ENCODE assay signal across 3 cellular contexts in the genomic region with DNA sequence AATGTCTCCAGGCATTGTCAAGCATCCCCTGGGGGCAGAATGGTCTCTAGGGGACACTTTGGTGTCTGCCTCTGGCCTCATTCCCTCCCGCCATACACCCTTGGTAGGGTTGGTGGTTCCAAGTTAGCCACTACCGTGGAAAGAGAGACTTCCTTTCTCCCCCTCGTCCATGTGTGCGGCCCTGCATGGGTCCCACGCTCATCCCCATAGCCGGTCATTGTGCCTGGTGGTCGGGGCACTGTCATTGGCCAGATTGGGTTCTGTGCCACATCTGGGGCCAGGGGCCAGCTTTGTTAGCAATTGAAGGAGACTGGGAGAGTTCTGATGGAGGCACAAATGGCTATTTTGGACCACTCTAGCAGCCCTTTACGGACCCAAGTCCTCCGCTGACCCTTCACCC.
TF ChIP-seq lines count a peak whose summit lies in the region.

No MANE protein-coding gene starts in this region.

TF ChIP-seq in liver, 16 proteins besides CTCF, POLR2A, EP300 and RAD21:
- TF ChIP-seq, protein P1, sequence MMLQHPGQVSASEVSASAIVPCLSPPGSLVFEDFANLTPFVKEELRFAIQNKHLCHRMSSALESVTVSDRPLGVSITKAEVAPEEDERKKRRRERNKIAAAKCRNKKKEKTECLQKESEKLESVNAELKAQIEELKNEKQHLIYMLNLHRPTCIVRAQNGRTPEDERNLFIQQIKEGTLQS (IDR thresholded peaks at IDR 0.05) = no peak
- TF ChIP-seq SP1 (IDR thresholded peaks at IDR 0.05) (no peak), JUND (IDR thresholded peaks at IDR 0.05) (no peak), FOXA2 (IDR thresholded peaks at IDR 0.05) (no peak), YY1 (IDR thresholded peaks at IDR 0.05) (no peak), FOXA1 (IDR thresholded peaks at IDR 0.05) (no peak), NR2F2 (IDR thresholded peaks at IDR 0.05) (no peak), HNF4A (conservative IDR thresholded peaks at IDR 0.05) (no peak), HNF4G (IDR thresholded peaks at IDR 0.05) (no peak), EGR1 (IDR thresholded peaks at IDR 0.05; ENCODE audit: low read depth in 2 of 2) (no peak), RXRA (IDR thresholded peaks at IDR 0.05) (no peak), TAF1 (conservative IDR thresholded peaks at IDR 0.05) (no peak), GABPA (IDR thresholded peaks at IDR 0.05 in 1 of 2, conservative IDR thresholded peaks at IDR 0.05 in 1 of 2) (no peak)
- TF ChIP-seq, protein P2, sequence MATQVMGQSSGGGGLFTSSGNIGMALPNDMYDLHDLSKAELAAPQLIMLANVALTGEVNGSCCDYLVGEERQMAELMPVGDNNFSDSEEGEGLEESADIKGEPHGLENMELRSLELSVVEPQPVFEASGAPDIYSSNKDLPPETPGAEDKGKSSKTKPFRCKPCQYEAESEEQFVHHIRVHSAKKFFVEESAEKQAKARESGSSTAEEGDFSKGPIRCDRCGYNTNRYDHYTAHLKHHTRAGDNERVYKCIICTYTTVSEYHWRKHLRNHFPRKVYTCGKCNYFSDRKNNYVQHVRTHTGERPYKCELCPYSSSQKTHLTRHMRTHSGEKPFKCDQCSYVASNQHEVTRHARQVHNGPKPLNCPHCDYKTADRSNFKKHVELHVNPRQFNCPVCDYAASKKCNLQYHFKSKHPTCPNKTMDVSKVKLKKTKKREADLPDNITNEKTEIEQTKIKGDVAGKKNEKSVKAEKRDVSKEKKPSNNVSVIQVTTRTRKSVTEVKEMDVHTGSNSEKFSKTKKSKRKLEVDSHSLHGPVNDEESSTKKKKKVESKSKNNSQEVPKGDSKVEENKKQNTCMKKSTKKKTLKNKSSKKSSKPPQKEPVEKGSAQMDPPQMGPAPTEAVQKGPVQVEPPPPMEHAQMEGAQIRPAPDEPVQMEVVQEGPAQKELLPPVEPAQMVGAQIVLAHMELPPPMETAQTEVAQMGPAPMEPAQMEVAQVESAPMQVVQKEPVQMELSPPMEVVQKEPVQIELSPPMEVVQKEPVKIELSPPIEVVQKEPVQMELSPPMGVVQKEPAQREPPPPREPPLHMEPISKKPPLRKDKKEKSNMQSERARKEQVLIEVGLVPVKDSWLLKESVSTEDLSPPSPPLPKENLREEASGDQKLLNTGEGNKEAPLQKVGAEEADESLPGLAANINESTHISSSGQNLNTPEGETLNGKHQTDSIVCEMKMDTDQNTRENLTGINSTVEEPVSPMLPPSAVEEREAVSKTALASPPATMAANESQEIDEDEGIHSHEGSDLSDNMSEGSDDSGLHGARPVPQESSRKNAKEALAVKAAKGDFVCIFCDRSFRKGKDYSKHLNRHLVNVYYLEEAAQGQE (IDR thresholded peaks at IDR 0.05) = no peak
- TF ChIP-seq, protein P3, sequence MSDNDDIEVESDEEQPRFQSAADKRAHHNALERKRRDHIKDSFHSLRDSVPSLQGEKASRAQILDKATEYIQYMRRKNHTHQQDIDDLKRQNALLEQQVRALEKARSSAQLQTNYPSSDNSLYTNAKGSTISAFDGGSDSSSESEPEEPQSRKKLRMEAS (IDR thresholded peaks at IDR 0.05) = no peak
- TF ChIP-seq, protein P4, sequence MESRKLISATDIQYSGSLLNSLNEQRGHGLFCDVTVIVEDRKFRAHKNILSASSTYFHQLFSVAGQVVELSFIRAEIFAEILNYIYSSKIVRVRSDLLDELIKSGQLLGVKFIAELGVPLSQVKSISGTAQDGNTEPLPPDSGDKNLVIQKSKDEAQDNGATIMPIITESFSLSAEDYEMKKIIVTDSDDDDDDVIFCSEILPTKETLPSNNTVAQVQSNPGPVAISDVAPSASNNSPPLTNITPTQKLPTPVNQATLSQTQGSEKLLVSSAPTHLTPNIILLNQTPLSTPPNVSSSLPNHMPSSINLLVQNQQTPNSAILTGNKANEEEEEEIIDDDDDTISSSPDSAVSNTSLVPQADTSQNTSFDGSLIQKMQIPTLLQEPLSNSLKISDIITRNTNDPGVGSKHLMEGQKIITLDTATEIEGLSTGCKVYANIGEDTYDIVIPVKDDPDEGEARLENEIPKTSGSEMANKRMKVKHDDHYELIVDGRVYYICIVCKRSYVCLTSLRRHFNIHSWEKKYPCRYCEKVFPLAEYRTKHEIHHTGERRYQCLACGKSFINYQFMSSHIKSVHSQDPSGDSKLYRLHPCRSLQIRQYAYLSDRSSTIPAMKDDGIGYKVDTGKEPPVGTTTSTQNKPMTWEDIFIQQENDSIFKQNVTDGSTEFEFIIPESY (IDR thresholded peaks at IDR 0.05) = no peak

TF ChIP-seq in HepG2, 621 proteins besides CTCF, POLR2A, EP300 and RAD21:
- TF ChIP-seq NR2F1 (CRISPR knock-in tag; IDR thresholded peaks at IDR 0.05) (no peak), BCL6 (CRISPR knock-in tag; IDR thresholded peaks at IDR 0.05) (no peak), ZNF335 (CRISPR knock-in tag; IDR thresholded peaks at IDR 0.05) (no peak), ZNF766 (CRISPR knock-in tag; IDR thresholded peaks at IDR 0.05; ENCODE audit: borderline replicate concordance) (no peak), ZNF10 (CRISPR knock-in tag; IDR thresholded peaks at IDR 0.05; ENCODE audit: borderline replicate concordance, low read depth) (no peak), ZNF383 (CRISPR knock-in tag; IDR thresholded peaks at IDR 0.05; ENCODE audit: borderline replicate concordance) (no peak), ZNF205 (CRISPR knock-in tag; IDR thresholded peaks at IDR 0.05) (no peak), DPF2 (CRISPR knock-in tag; IDR thresholded peaks at IDR 0.05; ENCODE audit: borderline replicate concordance, low read depth) (no peak), ZNF124 (CRISPR knock-in tag; IDR thresholded peaks at IDR 0.05) (no peak), HMGA1 (CRISPR knock-in tag; conservative IDR thresholded peaks at IDR 0.05) (no peak), RNF2 (conservative IDR thresholded peaks at IDR 0.05; ENCODE audit: low read depth) (no peak), ZNF274 (CRISPR knock-in tag; IDR thresholded peaks at IDR 0.05) (no peak), ZNF570 (CRISPR knock-in tag; IDR thresholded peaks at IDR 0.05; ENCODE audit: borderline replicate concordance) (no peak), MYNN (CRISPR knock-in tag; IDR thresholded peaks at IDR 0.05; ENCODE audit: low read depth) (no peak), POGZ (CRISPR knock-in tag; IDR thresholded peaks at IDR 0.05) (no peak), PCBP2 (optimal IDR thresholded peaks at IDR 0.05; ENCODE audit: low read depth, low read length, poor library complexity, severe bottlenecking) (no peak)
- TF ChIP-seq, protein P5, sequence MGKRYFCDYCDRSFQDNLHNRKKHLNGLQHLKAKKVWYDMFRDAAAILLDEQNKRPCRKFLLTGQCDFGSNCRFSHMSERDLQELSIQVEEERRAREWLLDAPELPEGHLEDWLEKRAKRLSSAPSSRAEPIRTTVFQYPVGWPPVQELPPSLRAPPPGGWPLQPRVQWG (CRISPR knock-in tag; IDR thresholded peaks at IDR 0.05; ENCODE audit: borderline replicate concordance, low read depth) = no peak

TF ChIP-seq in endothelial cell of umbilical vein, 7 proteins besides CTCF, POLR2A, EP300 and RAD21:
- TF ChIP-seq GATA2 (IDR thresholded peaks at IDR 0.05; ENCODE audit: insufficient read depth, insufficient read length, low read depth, low read length) = no peak
- TF ChIP-seq POLR2AphosphoS5 (IDR thresholded peaks at IDR 0.05; ENCODE audit: insufficient read depth, low read depth, low read length) = no peak
- no peak for TF ChIP-seq MYC (IDR thresholded peaks at IDR 0.05; ENCODE audit: low read depth, low read length)
- TF ChIP-seq JUN (IDR thresholded peaks at IDR 0.05; ENCODE audit: borderline replicate concordance, insufficient read depth, insufficient read length, low read depth) = no peak
- TF ChIP-seq, protein P3 (IDR thresholded peaks at IDR 0.05; ENCODE audit: insufficient read depth, insufficient read length) = no peak
- no peak for TF ChIP-seq FOS (IDR thresholded peaks at IDR 0.05; ENCODE audit: borderline replicate concordance, insufficient read depth, low read length)
- no peak for TF ChIP-seq EZH2 (IDR thresholded peaks at IDR 0.05; ENCODE audit: borderline replicate concordance, low read depth, low read length, severe bottlenecking)
